1 cellular context compared by ENCODE assay signal in the genomic region with DNA sequence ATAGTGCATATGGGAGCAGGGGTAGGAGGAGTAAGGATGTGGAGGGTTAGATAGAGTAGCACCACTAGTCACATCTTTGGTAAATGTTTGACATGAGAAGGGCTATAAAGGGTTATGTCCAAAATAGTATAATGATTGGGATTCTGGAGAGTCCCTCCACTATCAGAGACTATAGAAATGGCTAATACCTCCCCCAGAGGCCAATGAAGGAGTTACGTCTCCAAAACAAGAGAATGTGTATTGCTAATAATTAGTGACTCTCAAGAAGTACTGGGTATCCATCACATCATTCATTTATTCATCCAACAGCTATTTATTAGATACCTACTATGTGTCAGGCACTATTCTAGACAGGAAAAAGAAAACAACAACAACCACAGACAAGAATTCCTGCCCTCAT.
TF ChIP-seq lines count a peak whose summit lies in the region.

No MANE protein-coding gene starts in this region.

TF ChIP-seq in HCT116, 20 proteins besides CTCF, POLR2A, EP300 and RAD21:
- TF ChIP-seq, protein P1, sequence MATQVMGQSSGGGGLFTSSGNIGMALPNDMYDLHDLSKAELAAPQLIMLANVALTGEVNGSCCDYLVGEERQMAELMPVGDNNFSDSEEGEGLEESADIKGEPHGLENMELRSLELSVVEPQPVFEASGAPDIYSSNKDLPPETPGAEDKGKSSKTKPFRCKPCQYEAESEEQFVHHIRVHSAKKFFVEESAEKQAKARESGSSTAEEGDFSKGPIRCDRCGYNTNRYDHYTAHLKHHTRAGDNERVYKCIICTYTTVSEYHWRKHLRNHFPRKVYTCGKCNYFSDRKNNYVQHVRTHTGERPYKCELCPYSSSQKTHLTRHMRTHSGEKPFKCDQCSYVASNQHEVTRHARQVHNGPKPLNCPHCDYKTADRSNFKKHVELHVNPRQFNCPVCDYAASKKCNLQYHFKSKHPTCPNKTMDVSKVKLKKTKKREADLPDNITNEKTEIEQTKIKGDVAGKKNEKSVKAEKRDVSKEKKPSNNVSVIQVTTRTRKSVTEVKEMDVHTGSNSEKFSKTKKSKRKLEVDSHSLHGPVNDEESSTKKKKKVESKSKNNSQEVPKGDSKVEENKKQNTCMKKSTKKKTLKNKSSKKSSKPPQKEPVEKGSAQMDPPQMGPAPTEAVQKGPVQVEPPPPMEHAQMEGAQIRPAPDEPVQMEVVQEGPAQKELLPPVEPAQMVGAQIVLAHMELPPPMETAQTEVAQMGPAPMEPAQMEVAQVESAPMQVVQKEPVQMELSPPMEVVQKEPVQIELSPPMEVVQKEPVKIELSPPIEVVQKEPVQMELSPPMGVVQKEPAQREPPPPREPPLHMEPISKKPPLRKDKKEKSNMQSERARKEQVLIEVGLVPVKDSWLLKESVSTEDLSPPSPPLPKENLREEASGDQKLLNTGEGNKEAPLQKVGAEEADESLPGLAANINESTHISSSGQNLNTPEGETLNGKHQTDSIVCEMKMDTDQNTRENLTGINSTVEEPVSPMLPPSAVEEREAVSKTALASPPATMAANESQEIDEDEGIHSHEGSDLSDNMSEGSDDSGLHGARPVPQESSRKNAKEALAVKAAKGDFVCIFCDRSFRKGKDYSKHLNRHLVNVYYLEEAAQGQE (IDR thresholded peaks at IDR 0.05; ENCODE audit: low read depth), result no peak
- TF ChIP-seq, protein P2, sequence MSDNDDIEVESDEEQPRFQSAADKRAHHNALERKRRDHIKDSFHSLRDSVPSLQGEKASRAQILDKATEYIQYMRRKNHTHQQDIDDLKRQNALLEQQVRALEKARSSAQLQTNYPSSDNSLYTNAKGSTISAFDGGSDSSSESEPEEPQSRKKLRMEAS (IDR thresholded peaks at IDR 0.05), result no peak
- no peak for TF ChIP-seq SRF (IDR thresholded peaks at IDR 0.05; ENCODE audit: low read depth)
- TF ChIP-seq, protein P3, sequence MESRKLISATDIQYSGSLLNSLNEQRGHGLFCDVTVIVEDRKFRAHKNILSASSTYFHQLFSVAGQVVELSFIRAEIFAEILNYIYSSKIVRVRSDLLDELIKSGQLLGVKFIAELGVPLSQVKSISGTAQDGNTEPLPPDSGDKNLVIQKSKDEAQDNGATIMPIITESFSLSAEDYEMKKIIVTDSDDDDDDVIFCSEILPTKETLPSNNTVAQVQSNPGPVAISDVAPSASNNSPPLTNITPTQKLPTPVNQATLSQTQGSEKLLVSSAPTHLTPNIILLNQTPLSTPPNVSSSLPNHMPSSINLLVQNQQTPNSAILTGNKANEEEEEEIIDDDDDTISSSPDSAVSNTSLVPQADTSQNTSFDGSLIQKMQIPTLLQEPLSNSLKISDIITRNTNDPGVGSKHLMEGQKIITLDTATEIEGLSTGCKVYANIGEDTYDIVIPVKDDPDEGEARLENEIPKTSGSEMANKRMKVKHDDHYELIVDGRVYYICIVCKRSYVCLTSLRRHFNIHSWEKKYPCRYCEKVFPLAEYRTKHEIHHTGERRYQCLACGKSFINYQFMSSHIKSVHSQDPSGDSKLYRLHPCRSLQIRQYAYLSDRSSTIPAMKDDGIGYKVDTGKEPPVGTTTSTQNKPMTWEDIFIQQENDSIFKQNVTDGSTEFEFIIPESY (IDR thresholded peaks at IDR 0.05; ENCODE audit: extremely low read depth, insufficient replicate concordance, low read length), result no peak
- TF ChIP-seq, protein P4, sequence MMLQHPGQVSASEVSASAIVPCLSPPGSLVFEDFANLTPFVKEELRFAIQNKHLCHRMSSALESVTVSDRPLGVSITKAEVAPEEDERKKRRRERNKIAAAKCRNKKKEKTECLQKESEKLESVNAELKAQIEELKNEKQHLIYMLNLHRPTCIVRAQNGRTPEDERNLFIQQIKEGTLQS (IDR thresholded peaks at IDR 0.05), result no peak
- TF ChIP-seq YY1 (IDR thresholded peaks at IDR 0.05; ENCODE audit: extremely low read depth, insufficient replicate concordance, low read depth, low read length), result no peak
- no peak for TF ChIP-seq CEBPB (IDR thresholded peaks at IDR 0.05; ENCODE audit: low read depth)
- TF ChIP-seq SIN3A (IDR thresholded peaks at IDR 0.05; ENCODE audit: low read depth), result no peak
- no peak for TF ChIP-seq POLR2AphosphoS5 (IDR thresholded peaks at IDR 0.05; ENCODE audit: low read depth, low read length)
- TF ChIP-seq ZFX (IDR thresholded peaks at IDR 0.05), result no peak
- TF ChIP-seq SP1 (IDR thresholded peaks at IDR 0.05; ENCODE audit: low read depth), result no peak
- no peak for TF ChIP-seq CBX3 (IDR thresholded peaks at IDR 0.05; ENCODE audit: low read depth)
- no peak for TF ChIP-seq ZNF274 (IDR thresholded peaks at IDR 0.05; ENCODE audit: low read depth, low read length)
- TF ChIP-seq EZH2 (IDR thresholded peaks at IDR 0.05), result no peak
- TF ChIP-seq EZH2phosphoT487 (IDR thresholded peaks at IDR 0.05; ENCODE audit: borderline replicate concordance), result no peak
- no peak for TF ChIP-seq JUND (IDR thresholded peaks at IDR 0.05)
- TF ChIP-seq FOSL1 (IDR thresholded peaks at IDR 0.05; ENCODE audit: low read depth), result no peak
- no peak for TF ChIP-seq ELF1 (IDR thresholded peaks at IDR 0.05; ENCODE audit: borderline replicate concordance, low read depth)
